8 cellular contexts compared by ENCODE assay signal in genomic region chr11:9363954-9364912, GRCh38. TPM values are rescaled to one million over a fixed set of nuclear protein-coding genes. Genes with fewer than 3 reads are reported as not detected.
DNase-seq lines count a peak whose midpoint lies in the region; ATAC-seq and TF ChIP-seq lines count a peak whose summit lies in the region.

No MANE protein-coding gene starts in this region.

- H3K4me3 Mint-ChIP-seq in T-cell = peak overlapping the region; percentile 75 to 83 (median 78)

- peak; percentile 57 to 96 (median 71) for TF ChIP-seq EP300 in upper lobe of left lung (IDR thresholded peaks at IDR 0.05)

- H3K27me3 Mint-ChIP-seq in T-cell = no peaks in the 10 kb centered on the region

- H3K9me3 Mint-ChIP-seq in T-cell = no peaks in the 10 kb centered on the region

- CTCF ChIA-PET in T-cell (lab: Charles Lee) = no interaction called here

- H3K4me1 ChIP-seq in adrenal gland (replicated peaks in 1 of 2) (no peaks in the 10 kb centered on the region), upper lobe of left lung (peaks cover 0 to 26% (median 16%) of the 10 kb centered on the region in 4 donors)

- TF ChIP-seq CTCF in adrenal gland (IDR thresholded peaks at IDR 0.05) (peak in 1 of 6 experiments; percentile 11), upper lobe of left lung (IDR thresholded peaks at IDR 0.05) (peak in 1 of 6 experiments; percentile 25)

- 1 to 2% (median 1%) methylated on average over 28 to 64 of the region's 64 CpGs for WGBS in adrenal gland, 4 donors
- WGBS in upper lobe of left lung, 2 donors = 6 to 19% methylated on average over 12 to 53 of the region's 64 CpGs

- ATAC-seq in GM18498 (IDR thresholded peaks at IDR 0.05; ENCODE audit: unreplicated experiment) (peak; percentile 97), HG02884 (IDR thresholded peaks at IDR 0.05; ENCODE audit: unreplicated experiment) (peak; percentile 95), T-cell (replicated peaks in 1 of 4) (peak; percentile 85 to 95 (median 93)), left cardiac atrium (peak; percentile 98 to 99), upper lobe of left lung (ENCODE audit: low FRiP score in 2 of 2) (peak; percentile 98 to 99)

- POLR2A ChIA-PET in T-cell (lab: Charles Lee) = interaction anchor here (0.6 to 0.8 kb wide), 6 partner anchors 22 to 1445 kb away, joined by 3 to 8 read pairs (median 3); partner anchors contain the start of gene ZNF143 (in 1 of the 2)

- no peaks in the 10 kb centered on the region for H3K36me3 Mint-ChIP-seq in T-cell

- H3K9me3 ChIP-seq in adrenal gland (replicated peaks in 1 of 3) (no peaks in the 10 kb centered on the region), upper lobe of left lung (no peaks in the 10 kb centered on the region)

- H3K27ac Mint-ChIP-seq in T-cell = peak overlapping the region; percentile 87 to 89

- H3K4me3 ChIP-seq in adrenal gland (peak overlapping the region in 3 of 4 donors; percentile 1 to 58 (median 17)), upper lobe of left lung (peak overlapping the region in 3 of 4 donors; percentile 34 to 50 (median 48))

- TF ChIP-seq POLR2A in adrenal gland (IDR thresholded peaks at IDR 0.05) (peak; percentile 89 to 95), upper lobe of left lung (IDR thresholded peaks at IDR 0.05) (peak; percentile 29 to 92 (median 79))

- intact Hi-C loops in adrenal gland (cut with DNase I) = no loop called here
- intact Hi-C loops in left cardiac atrium (cut with DNase I) = loop anchor here in 1 of 2 donors (5.0 kb wide), 1 partner anchor 47 kb away; no protein-coding TSS in a partner anchor
- intact Hi-C loops in posterior vena cava (cut with DNase I) = loop anchor here in 1 of 2 donors (10.0 kb wide), 1 partner anchor 99 kb away; the partner anchor contains the start of gene DENND5A

- peak; percentile 90 for DNase-seq in NCI-H146 (lab: John Stamatoyannopoulos, UW)
- peak; percentile 50 to 80 (median 64) for DNase-seq in T-cell
- DNase-seq in adrenal gland = peak; percentile 95 to 98 (median 98)
- DNase-seq in left cardiac atrium = peak; percentile 97
- peak; percentile 99 for DNase-seq in posterior vena cava (ENCODE audit: low spot score)
- peak; percentile 96 to 98 for DNase-seq in upper lobe of left lung

- H3K36me3 ChIP-seq in adrenal gland (replicated peaks in 1 of 2) (no peaks in the 10 kb centered on the region), upper lobe of left lung (no peaks in the 10 kb centered on the region)

- H3K4me1 Mint-ChIP-seq in T-cell = peaks cover 0 to 29% (median 23%) of the 10 kb centered on the region in 3 donors

- H3K27ac ChIP-seq in adrenal gland (peak overlapping the region; percentile 96 to 99 (median 98)), upper lobe of left lung (peak overlapping the region; percentile 92 to 98 (median 97))

- no peaks in the 10 kb centered on the region for H3K27me3 ChIP-seq in adrenal gland
- H3K27me3 ChIP-seq in upper lobe of left lung = no peaks in the 10 kb centered on the region

RNA-seq across cellular contexts. Expression of gene IPO7, which starts 20.2 kb away (rescaled TPM):
- total RNA-seq in T-cell (10 to 100 TPM; 53.3 to 72.8 (median 61.2) TPM), adrenal gland (100 to 1,000 TPM in 2 of 8 donors, 10 to 100 TPM in 6; 39.5 to 125 (median 78.3) TPM), left cardiac atrium (100 to 1,000 TPM in 1 of 2 donors, 10 to 100 TPM in 1; 92.1 to 117 TPM), posterior vena cava (100 to 1,000 TPM; 107 to 169 TPM), upper lobe of left lung (100 to 1,000 TPM in 2 of 6 donors, 10 to 100 TPM in 4; 37.7 to 184 (median 94.8) TPM)
- 100 to 1,000 TPM in 1 of 3 donors, 10 to 100 TPM in 2; 16.5 to 132 (median 33.4) TPM for polyA plus RNA-seq in adrenal gland

RNA-seq across cellular contexts. Expression of gene TMEM41B, which starts 49.8 kb away (rescaled TPM):
- total RNA-seq in T-cell (10 to 100 TPM; 29.0 to 55.6 (median 42.7) TPM), adrenal gland (10 to 100 TPM; 21.5 to 43.3 (median 30.0) TPM), left cardiac atrium (10 to 100 TPM; 18.3 to 20.7 TPM), posterior vena cava (10 to 100 TPM; 16.8 to 18.0 TPM), upper lobe of left lung (100 to 1,000 TPM in 2 of 6 donors, 10 to 100 TPM in 4; 61.7 to 114 (median 88.5) TPM)
- polyA plus RNA-seq in adrenal gland = 10 to 100 TPM; 17.6 to 22.8 (median 22.2) TPM

Comparison
In these comparisons a context has a peak if more than half of its experiments do, and no peak if none do; other contexts are left out.
1. Peak in every context shown above with its lines: DNase-seq, ATAC-seq, H3K4me3 ChIP-seq and H3K27ac ChIP-seq.